ENCODE assay signal across 21 cellular contexts in the genomic region with DNA sequence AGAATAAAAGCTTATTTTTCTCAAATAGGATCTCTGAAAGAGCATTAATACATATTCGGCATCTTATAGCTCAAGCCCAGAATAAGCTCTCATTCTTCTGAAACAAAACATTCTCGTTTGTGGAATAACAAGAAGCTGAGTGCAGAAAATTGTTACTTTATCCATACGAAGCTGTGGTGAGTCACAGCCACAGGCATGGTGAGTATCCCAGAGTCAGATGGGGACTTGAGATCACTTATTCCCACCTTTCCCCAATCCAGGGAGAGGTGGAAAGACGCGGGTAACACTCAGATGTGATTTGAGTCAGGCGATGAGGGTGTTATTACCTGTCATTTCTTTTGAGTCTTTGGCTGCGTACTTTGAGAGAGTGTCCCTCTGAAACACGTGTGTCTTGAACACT.
DNase-seq lines count a peak whose midpoint lies in the region; ATAC-seq and TF ChIP-seq lines count a peak whose summit lies in the region.
"Had no signal": no experiment of that assay in that cellular context is flagged by ENCODE, and none has a peak within 500 bp of the region (broad histone marks: within the 10 kb centered on the region; RNA-seq: fewer than 3 reads in every experiment).

No MANE protein-coding gene starts in this region.

- H3K36me3 ChIP-seq in adipocyte (ENCODE audit: control insufficient read depth, insufficient read depth, low read length, severe bottlenecking): no peaks in the 10 kb centered on the region
- no peaks in the 10 kb centered on the region for H3K36me3 ChIP-seq in suprapubic skin
- H3K36me3 ChIP-seq: BLaER1 treated with 17β-estradiol and CSF1 and Interleukin-3, amounts not matched to agents 10 nM and 100 nM; SJSA1 had no signal

- H3K4me1 ChIP-seq in adipocyte (ENCODE audit: control insufficient read depth, insufficient read depth, low read length): no peaks in the 10 kb centered on the region
- H3K4me1 ChIP-seq in suprapubic skin: no peaks in the 10 kb centered on the region
- H3K4me1 ChIP-seq: BLaER1 treated with 17β-estradiol and CSF1 and Interleukin-3, amounts not matched to agents 10 nM and 100 nM; SJSA1 had no signal

- no peak for TF ChIP-seq CTCF in choroid plexus epithelial cell (conservative IDR thresholded peaks at IDR 0.05; ENCODE audit: low read depth, low read length)
- no peak for TF ChIP-seq CTCF in suprapubic skin (IDR thresholded peaks at IDR 0.05)

- H3K27ac ChIP-seq in suprapubic skin: no peak overlapping the region
- H3K27ac ChIP-seq: BLaER1 treated with 17β-estradiol and CSF1 and Interleukin-3, amounts not matched to agents 10 nM and 100 nM; SJSA1 had no signal

- H3K27me3 ChIP-seq in adipocyte (replicated peaks; ENCODE audit: control insufficient read depth, insufficient read depth, low read length) (peaks cover 4% of the 10 kb centered on the region), suprapubic skin (no peaks in the 10 kb centered on the region)
- H3K27me3 ChIP-seq: BLaER1 treated with 17β-estradiol and CSF1 and Interleukin-3, amounts not matched to agents 10 nM and 100 nM; SJSA1 had no signal

- no peak overlapping the region for H3K4me3 ChIP-seq in adipocyte (ENCODE audit: low read length)
- no peak overlapping the region for H3K4me3 ChIP-seq in choroid plexus epithelial cell (ENCODE audit: low read depth, low read length)
- no peak overlapping the region for H3K4me3 ChIP-seq in suprapubic skin
- H3K4me3 ChIP-seq: BLaER1 treated with 17β-estradiol and CSF1 and Interleukin-3, amounts not matched to agents 10 nM and 100 nM; SJSA1 had no signal

- WGBS in suprapubic skin: 67% methylated on average over 8 of the region's 8 CpGs

- ATAC-seq in stimulated activated effector memory CD8-positive, alpha-beta T cell treated with anti-CD3 and anti-CD28 coated beads, Interleukin-12 subunit alpha, Interleukin-12 subunit beta, amount 100 ng/mL, for 72 hours: no peak
- ATAC-seq: HCT116, Right ventricle myocardium inferior had no signal

- H3K36me3 Mint-ChIP-seq in stimulated activated effector memory CD8-positive, alpha-beta T cell treated with anti-CD3 and anti-CD28 coated beads, Interleukin-12 subunit alpha, Interleukin-12 subunit beta, amount 100 ng/mL, for 72 hours: no peaks in the 10 kb centered on the region

- no peak overlapping the region for H3K4me3 Mint-ChIP-seq in stimulated activated effector memory CD8-positive, alpha-beta T cell treated with anti-CD3 and anti-CD28 coated beads, Interleukin-12 subunit alpha, Interleukin-12 subunit beta, amount 100 ng/mL, for 72 hours
- H3K4me3 Mint-ChIP-seq: CD4-positive, alpha-beta T cell had no signal

- H3K4me1 Mint-ChIP-seq in stimulated activated effector memory CD8-positive, alpha-beta T cell treated with anti-CD3 and anti-CD28 coated beads, Interleukin-12 subunit alpha, Interleukin-12 subunit beta, amount 100 ng/mL, for 72 hours: no peaks in the 10 kb centered on the region

- H3K9me3 Mint-ChIP-seq in stimulated activated effector memory CD8-positive, alpha-beta T cell treated with anti-CD3 and anti-CD28 coated beads, Interleukin-12 subunit alpha, Interleukin-12 subunit beta, amount 100 ng/mL, for 72 hours: peaks cover 3% of the 10 kb centered on the region

- DNase-seq in EH (ENCODE audit: low read depth) (peak; percentile 32), adipocyte (ENCODE audit: low read depth) (peak; percentile 41), choroid plexus epithelial cell (ENCODE audit: low read depth) (peak; percentile 1), iPS-NIHi11 (ENCODE audit: low spot score) (no peak), suprapubic skin (ENCODE audit: low spot score in 2 of 2) (no peak), iPS-NIHi7 (ENCODE audit: extremely low spot score) (no peak)
- no peak for DNase-seq in stimulated activated effector memory CD8-positive, alpha-beta T cell treated with anti-CD3 and anti-CD28 coated beads, Interleukin-12 subunit alpha, Interleukin-12 subunit beta, amount 100 ng/mL, for 72 hours (ENCODE audit: low spot score in 2 of 2)
- DNase-seq: AML-193; CD4-positive, alpha-beta T cell; GDM1; NCI-H1092 treated with DMSO at 0.1 percent for 48 hours; NCI-H146; NCI-H1930; NCI-H2107; NCI-H446; NCI-H524 treated with DMSO at 0.1 percent for 48 hours; NCI-H774 had no signal

- no peak overlapping the region for H3K27ac Mint-ChIP-seq in stimulated activated effector memory CD8-positive, alpha-beta T cell treated with anti-CD3 and anti-CD28 coated beads, Interleukin-12 subunit alpha, Interleukin-12 subunit beta, amount 100 ng/mL, for 72 hours
- H3K27ac Mint-ChIP-seq: CD4-positive, alpha-beta T cell had no signal

- TF ChIP-seq POLR2A in suprapubic skin (IDR thresholded peaks at IDR 0.05): no peak

- no peak for TF ChIP-seq EP300 in suprapubic skin (IDR thresholded peaks at IDR 0.05)

- no peak overlapping the region for H3K9ac ChIP-seq in adipocyte (ENCODE audit: low read length)
- H3K9ac ChIP-seq: BLaER1 treated with 17β-estradiol and CSF1 and Interleukin-3, amounts not matched to agents 10 nM and 100 nM had no signal

- peaks cover 3% of the 10 kb centered on the region for H3K9me3 ChIP-seq in adipocyte (ENCODE audit: control insufficient read depth, low read length)
- no peaks in the 10 kb centered on the region for H3K9me3 ChIP-seq in suprapubic skin
- H3K9me3 ChIP-seq: BLaER1 treated with 17β-estradiol and CSF1 and Interleukin-3, amounts not matched to agents 10 nM and 100 nM; SJSA1 had no signal

Comparison
In these comparisons a context has a peak if more than half of its experiments do, and no peak if none do; other contexts are left out.
1. DNase-seq: peak in EH (single experiment), adipocyte (single experiment) and choroid plexus epithelial cell (single experiment); none in iPS-NIHi11 (single experiment), suprapubic skin (0 of 2), iPS-NIHi7 (single experiment) and stimulated activated effector memory CD8-positive, alpha-beta T cell treated with anti-CD3 and anti-CD28 coated beads, Interleukin-12 subunit alpha, Interleukin-12 subunit beta, amount 100 ng/mL, for 72 hours (0 of 2).